9 cellular contexts compared by ENCODE assay signal in the genomic region with DNA sequence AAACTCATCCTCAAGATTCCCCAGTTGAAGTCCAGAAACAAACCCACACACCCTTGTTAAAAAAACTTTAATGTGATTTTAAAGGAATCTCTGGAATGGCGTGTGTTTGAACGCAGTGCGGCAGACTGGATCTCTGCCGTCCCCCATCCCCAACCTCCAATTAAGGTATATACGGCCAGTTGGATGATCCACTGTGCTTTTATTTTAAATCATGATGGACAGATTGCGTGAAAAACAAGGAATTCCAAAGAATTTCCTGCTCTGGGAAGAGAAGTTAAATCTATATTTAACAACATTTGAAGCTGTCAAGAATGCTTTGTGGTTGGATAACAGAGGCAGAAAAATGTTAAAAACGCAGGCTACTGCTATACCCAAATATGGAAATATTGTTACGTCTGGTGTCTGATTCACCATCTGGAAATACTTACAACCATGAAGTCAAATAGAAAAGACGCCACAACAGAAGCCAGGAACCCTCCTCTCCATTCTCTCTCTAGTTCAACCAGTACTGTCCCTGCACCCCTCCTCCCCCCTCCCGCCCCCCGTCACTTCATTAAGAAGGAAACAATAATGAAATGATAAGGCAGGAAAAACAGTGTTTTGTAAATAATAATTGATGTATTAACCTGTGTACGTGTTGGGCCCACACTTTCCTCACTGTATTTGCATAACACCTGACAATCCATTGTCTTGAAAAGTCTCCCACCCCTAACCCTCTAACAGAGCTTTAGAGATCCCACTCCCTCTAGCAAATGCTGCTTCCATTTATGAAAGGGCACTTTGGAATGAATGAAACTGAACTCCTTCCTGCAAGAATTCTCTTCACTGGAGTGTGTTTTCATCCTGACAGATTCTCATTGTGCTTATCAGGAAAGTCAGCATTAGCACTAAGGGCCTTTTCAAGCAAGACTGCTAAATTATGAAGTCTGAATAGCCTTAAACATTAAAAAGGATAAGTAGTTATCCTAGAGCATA. TPM values are rescaled to one million over a fixed set of nuclear protein-coding genes. Genes with fewer than 3 reads are reported as not detected.
DNase-seq lines count a peak whose midpoint lies in the region; ATAC-seq, FAIRE-seq and TF ChIP-seq lines count a peak whose summit lies in the region.
"Had no signal": no experiment of that assay in that cellular context is flagged by ENCODE, and none has a peak within 500 bp of the region (broad histone marks: within the 10 kb centered on the region; RNA-seq: fewer than 3 reads in every experiment).

No MANE protein-coding gene starts in this region.

- H3K27me3 Mint-ChIP-seq in astrocyte (ENCODE audit: low read depth, unreplicated experiment): no peaks in the 10 kb centered on the region

- peak; percentile 99 for DNase-seq in HCEC 1CT
- peak; percentile 99 for DNase-seq in astrocyte (ENCODE audit: low read depth)
- DNase-seq in iris pigment epithelial cell (ENCODE audit: low read depth): peak; percentile 97
- peak; percentile 88 for DNase-seq in stromal cell of bone marrow (ENCODE audit: low read depth)
- no peak for DNase-seq in cortex of kidney (lab: John Stamatoyannopoulos, UW)
- DNase-seq in globus pallidus (ENCODE audit: low spot score): no peak

- peak overlapping the region; percentile 99 for H3K9ac ChIP-seq in astrocyte (ENCODE audit: low read length)

- peaks cover 44% of the 10 kb centered on the region for H4K20me1 ChIP-seq in astrocyte (ENCODE audit: insufficient read depth, low read length)

- H3K4me1 Mint-ChIP-seq in astrocyte (ENCODE audit: low read depth, unreplicated experiment): peaks cover 22% of the 10 kb centered on the region

- peaks cover 29% of the 10 kb centered on the region for H3K4me1 ChIP-seq in astrocyte (ENCODE audit: insufficient read depth, low read length)

- no peaks in the 10 kb centered on the region for H3K9me3 ChIP-seq in astrocyte (ENCODE audit: insufficient read depth, low read depth, low read length)

- no peaks in the 10 kb centered on the region for H3K27me3 ChIP-seq in astrocyte (ENCODE audit: insufficient read depth, low read length)

- peak overlapping the region; percentile 93 for H3K4me2 ChIP-seq in astrocyte (ENCODE audit: low read length)

- peak; percentile 93 for FAIRE-seq in astrocyte (lab: Jason Lieb, UNC)

- H3K27ac Mint-ChIP-seq in astrocyte (ENCODE audit: unreplicated experiment): peak overlapping the region; percentile 98
- H3K27ac Mint-ChIP-seq: dendritic cell treated with granulocyte-macrophage colony-stimulating factor and Interleukin-4, amounts not matched to agents 40 ng/mL and 50 ng/mL, for 4 days had no signal

- no peak overlapping the region for H2AFZ ChIP-seq in astrocyte (ENCODE audit: low read depth, low read length)

- peaks cover 27% of the 10 kb centered on the region for H3K36me3 Mint-ChIP-seq in astrocyte (ENCODE audit: low read depth, unreplicated experiment)

- H3K4me3 Mint-ChIP-seq in astrocyte (ENCODE audit: unreplicated experiment): peak overlapping the region; percentile 93
- H3K4me3 Mint-ChIP-seq: dendritic cell treated with granulocyte-macrophage colony-stimulating factor and Interleukin-4, amounts not matched to agents 40 ng/mL and 50 ng/mL, for 4 days had no signal

- TF ChIP-seq CTCF in astrocyte (IDR thresholded peaks at IDR 0.05; ENCODE audit: insufficient read depth, low read depth, low read length): no peak

- peak overlapping the region; percentile 89 for H3K4me3 ChIP-seq in astrocyte (ENCODE audit: insufficient read depth, low read depth, low read length)

- peak overlapping the region; percentile 97 for H3K27ac ChIP-seq in astrocyte (ENCODE audit: low read depth, low read length)

- H3K9me3 Mint-ChIP-seq in astrocyte (ENCODE audit: unreplicated experiment): peaks cover 1% of the 10 kb centered on the region
- H3K9me3 Mint-ChIP-seq: dendritic cell treated with granulocyte-macrophage colony-stimulating factor and Interleukin-4, amounts not matched to agents 40 ng/mL and 50 ng/mL, for 4 days had no signal

- H3K79me2 ChIP-seq in astrocyte (ENCODE audit: insufficient read depth, low read length): peaks cover 83% of the 10 kb centered on the region

- H3K36me3 ChIP-seq in astrocyte (ENCODE audit: insufficient read depth, low read length): peaks cover 28% of the 10 kb centered on the region

- ATAC-seq in HG02642 (IDR thresholded peaks at IDR 0.05; ENCODE audit: poor library complexity, unreplicated experiment): no peak
- ATAC-seq in GM18867 (IDR thresholded peaks at IDR 0.05; ENCODE audit: unreplicated experiment): no peak

RNA-seq across cellular contexts. Expression of gene CCN1, which starts 2.0 kb away (rescaled TPM):
- total RNA-seq in astrocyte: 624 and 672 TPM in 2 replicates

Comparison
In these comparisons a context has a peak if more than half of its experiments do, and no peak if none do; other contexts are left out.
1. DNase-seq: peak in HCEC 1CT (single experiment), astrocyte (single experiment), iris pigment epithelial cell (single experiment) and stromal cell of bone marrow (single experiment); none in cortex of kidney (single experiment) and globus pallidus (single experiment).